8 cellular contexts compared by ENCODE assay signal in the genomic region with DNA sequence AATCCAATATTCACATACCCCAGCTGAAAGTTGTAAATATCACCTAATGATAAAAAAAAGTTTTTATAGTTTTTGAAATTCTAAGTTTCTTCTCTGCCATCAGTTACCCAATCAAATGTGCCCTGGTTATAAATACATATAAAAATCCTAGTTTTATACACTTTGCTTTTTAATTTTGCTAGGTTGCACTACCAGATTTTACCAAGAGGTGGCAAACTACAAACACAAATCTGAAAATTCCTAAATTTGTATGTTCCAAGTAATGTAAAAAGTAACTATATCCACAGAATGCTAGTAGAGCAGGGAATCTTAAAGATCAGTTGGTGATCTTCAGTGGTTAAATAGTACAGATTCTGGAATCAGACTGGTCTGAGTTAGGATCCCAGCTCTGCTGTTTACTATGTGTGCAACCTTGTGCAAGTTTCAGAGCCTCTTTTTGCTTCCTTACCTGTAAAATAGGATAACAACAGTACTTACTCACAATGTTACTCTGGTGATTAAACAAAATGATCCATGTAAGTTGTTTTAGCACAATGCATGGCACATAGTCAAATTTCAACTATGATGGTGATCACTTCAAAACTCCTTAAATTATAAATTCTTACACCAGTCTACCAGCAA. TPM values are rescaled to one million over a fixed set of nuclear protein-coding genes. Genes with fewer than 3 reads are reported as not detected.
DNase-seq lines count a peak whose midpoint lies in the region; ATAC-seq, FAIRE-seq and TF ChIP-seq lines count a peak whose summit lies in the region.

No MANE protein-coding gene starts in this region.

- H3K79me2 ChIP-seq in parathyroid adenoma: peaks cover 32% of the 10 kb centered on the region

- ATAC-seq in stimulated activated naive CD8-positive, alpha-beta T cell treated with anti-CD3 and anti-CD28 coated beads, Interleukin-15, Interleukin-2, amounts not matched to agents 100 U/mL and 50 U/mL, for 24 hours: no peak

- no peak overlapping the region for H3K4me2 ChIP-seq in parathyroid adenoma (ENCODE audit: low read length)

- no peaks in the 10 kb centered on the region for H3K36me3 ChIP-seq in parathyroid adenoma (ENCODE audit: control insufficient read depth, insufficient read depth, low read length)

- no peak for TF ChIP-seq POLR2A in GM12892 (IDR thresholded peaks at IDR 0.05; ENCODE audit: low read depth, low read length)

- no peak overlapping the region for H3K4me3 ChIP-seq in parathyroid adenoma (ENCODE audit: low read depth, low read length)

- TF ChIP-seq CTCF in parathyroid adenoma (IDR thresholded peaks at IDR 0.05): peak; percentile 65

- no peak overlapping the region for H2AFZ ChIP-seq in parathyroid adenoma

- no peak overlapping the region for H3K27ac ChIP-seq in parathyroid adenoma

- H3K9ac ChIP-seq in parathyroid adenoma: no peak overlapping the region

- DNase-seq in NCI-H2081 (lab: John Stamatoyannopoulos, UW) (peak; percentile 6 to 24), NCI-H2081 treated with DMSO at 0.1 percent for 48 hours (lab: John Stamatoyannopoulos, UW) (no peak), NCI-H2227 treated with DMSO at 0.1 percent for 48 hours (lab: John Stamatoyannopoulos, UW) (peak; percentile 4), GM12892 (ENCODE audit: insufficient read length) (no peak), SIG-M5 treated with dmso at 0.1 percent for 504 hours (lab: John Stamatoyannopoulos, UW; ENCODE audit: unreplicated experiment) (no peak)
- DNase-seq in stimulated activated naive CD8-positive, alpha-beta T cell treated with anti-CD3 and anti-CD28 coated beads, Interleukin-15, Interleukin-2, amounts not matched to agents 100 U/mL and 50 U/mL, for 24 hours: no peak

- no peaks in the 10 kb centered on the region for H3K27me3 ChIP-seq in parathyroid adenoma (ENCODE audit: control insufficient read depth, insufficient read depth, low read length)

- peaks cover 3% of the 10 kb centered on the region for H3K4me1 ChIP-seq in parathyroid adenoma

- FAIRE-seq in endometrium (lab: Jason Lieb, UNC) (peak; percentile 53), GM12892 (lab: Jason Lieb, UNC) (no peak)

- H3K9me3 ChIP-seq in parathyroid adenoma (ENCODE audit: control insufficient read depth, low read length): no peaks in the 10 kb centered on the region

RNA-seq across cellular contexts. Expression of a gene that starts 11.0 kb away (rescaled TPM):
- 28.4 TPM for polyA plus RNA-seq in GM12892 (2012; ENCODE audit: missing spikeins)

Comparison
In these comparisons a context has a peak if more than half of its experiments do, and no peak if none do; other contexts are left out.
1. DNase-seq: peak in NCI-H2081 (2 of 2) and NCI-H2227 treated with DMSO at 0.1 percent for 48 hours (single experiment); none in NCI-H2081 treated with DMSO at 0.1 percent for 48 hours (single experiment), GM12892 (single experiment), stimulated activated naive CD8-positive, alpha-beta T cell treated with anti-CD3 and anti-CD28 coated beads, Interleukin-15, Interleukin-2, amounts not matched to agents 100 U/mL and 50 U/mL, for 24 hours (single experiment) and SIG-M5 treated with dmso at 0.1 percent for 504 hours (single experiment).